Comparison of ENCODE assay signal across 21 cellular contexts in genomic region chr5:146176805-146177204, GRCh38. TPM values are rescaled to one million over a fixed set of nuclear protein-coding genes. Genes with fewer than 3 reads are reported as not detected.
DNase-seq lines count a peak whose midpoint lies in the region; ATAC-seq, FAIRE-seq and TF ChIP-seq lines count a peak whose summit lies in the region.
"Had no signal": no experiment of that assay in that cellular context is flagged by ENCODE, and none has a peak within 500 bp of the region (broad histone marks: within the 10 kb centered on the region; RNA-seq: fewer than 3 reads in every experiment).

No MANE protein-coding gene starts in this region.

- H3K27ac ChIP-seq in K562 (ENCODE audit: extremely low read depth, low read depth, low read length), result no peak overlapping the region
- H3K27ac ChIP-seq: A549, GM23248 had no signal

- no TSS peak for BruUV-seq in K562 (replicated peaks; lab: Mats Ljungman, UMichigan)

- in situ Hi-C loops in K562 (cut with MboI), result no loop called here

- POLR2A ChIA-PET in K562 (lab: Yijun Ruan, JAX), result no interaction called here

- H3K9ac ChIP-seq in Loucy (ENCODE audit: low read depth, low read length, poor library complexity, severe bottlenecking) (no peak overlapping the region), K562 (ENCODE audit: insufficient read depth in 1 of 2, low read depth in 2 of 2, low read length in 2 of 2) (no peak overlapping the region)
- H3K9ac ChIP-seq: GM23248 had no signal

- TF ChIP-seq POLR2A in K562 (conservative IDR thresholded peaks at IDR 0.05), result no peak

- H3K4me3 ChIP-seq in Loucy (ENCODE audit: low read length, poor library complexity, severe bottlenecking) (no peak overlapping the region), K562 (no peak overlapping the region)
- H3K4me3 ChIP-seq: A549, GM23248 had no signal

- H2AFZ ChIP-seq in Loucy (ENCODE audit: low read length) (no peak overlapping the region), K562 (ENCODE audit: low read depth, low read length) (no peak overlapping the region)
- H2AFZ ChIP-seq: GM23248 had no signal

- DNase-seq in K562 (ENCODE audit: extremely low read depth in 1 of 4, low spot score in 3 of 4) (no peak), frontal cortex (ENCODE audit: low spot score in 2 of 2) (no peak), Ammon's horn (ENCODE audit: low spot score) (no peak)
- DNase-seq in stimulated activated CD4-positive, alpha-beta T cell treated with anti-CD3 and anti-CD28 coated beads, Interleukin-4, amount 100 ng/mL, for 1 hour, result no peak
- DNase-seq: 8988T; ACHN; AML-193; C1 segment of cervical spinal cord; Calu3; CD4-positive, alpha-beta memory T cell; COR-L47; DMS53; DMS79 treated with DMSO at 0.1 percent for 48 hours; GM23248; H7; HCEC 1CT had no signal

- FAIRE-seq in K562 (lab: Jason Lieb, UNC), result no peak
- FAIRE-seq in frontal cortex (lab: Jason Lieb, UNC), result peak; percentile 50
- FAIRE-seq: A549, GM19239, H1 had no signal

- no peaks in the 10 kb centered on the region for H3K9me1 ChIP-seq in K562 (ENCODE audit: control insufficient read depth, insufficient read depth, low read length)

- no peak for ATAC-seq in K562
- ATAC-seq in esophagus mucosa, result no peak
- ATAC-seq: A549 had no signal

- peaks cover 22% of the 10 kb centered on the region for H3K4me1 ChIP-seq in Loucy (ENCODE audit: insufficient read depth, low read length, poor library complexity, severe bottlenecking)
- peaks cover 4 to 9% of the 10 kb centered on the region in 2 experiments; a peak in 3 of 5 replicates for H3K4me1 ChIP-seq in K562 (replicated peaks in 1 of 2; ENCODE audit: control insufficient read depth in 2 of 2, insufficient read depth in 2 of 2, low read length in 2 of 2)

- H3K36me3 ChIP-seq in Loucy (ENCODE audit: insufficient read depth, low read length) (0 out of 2 replicates have a peak, but pooled peaks cover under 1% of the 10 kb centered on the region), K562 (ENCODE audit: control insufficient read depth, insufficient read depth, low read length) (peaks cover 75% of the 10 kb centered on the region)

- H3K9me3 ChIP-seq in Loucy (ENCODE audit: insufficient read depth, low read depth, low read length), result no peaks in the 10 kb centered on the region
- no peaks in the 10 kb centered on the region for H3K9me3 ChIP-seq in K562 (replicated peaks; ENCODE audit: control insufficient read depth, insufficient read depth, low read depth, low read length)
- H3K9me3 ChIP-seq: A549 had no signal

- no peaks in the 10 kb centered on the region for H3K9me2 ChIP-seq in Loucy (replicated peaks; ENCODE audit: low read depth, low read length)

- TF ChIP-seq EP300 in K562 (IDR thresholded peaks at IDR 0.05; ENCODE audit: low read length), result no peak

- 91% methylated on average over 5 of the region's 5 CpGs for WGBS in K562 (ENCODE audit: insufficient coverage, low coverage, missing lambda C conversion rate)

- H3K27me3 ChIP-seq in Loucy (ENCODE audit: insufficient read depth, low read length, poor library complexity, severe bottlenecking) (no peaks in the 10 kb centered on the region), K562 (ENCODE audit: control insufficient read depth in 2 of 2, insufficient read depth in 2 of 2, low read length in 2 of 2) (no peaks in the 10 kb centered on the region)

- TF ChIP-seq CTCF in Loucy (conservative IDR thresholded peaks at IDR 0.05; ENCODE audit: low read length), result no peak
- TF ChIP-seq CTCF in K562 (IDR thresholded peaks at IDR 0.05 in 2 of 3, conservative IDR thresholded peaks at IDR 0.05 in 1 of 3; ENCODE audit: insufficient read depth in 2 of 3, low read depth in 1 of 3, low read length in 3 of 3), result no peak

- H4K20me1 ChIP-seq in Loucy (ENCODE audit: insufficient read depth, low read length, poor library complexity, severe bottlenecking) (peaks cover 7% of the 10 kb centered on the region), K562 (replicated peaks; ENCODE audit: control insufficient read depth, insufficient read depth, low read length) (no peaks in the 10 kb centered on the region)

- no peak for TF ChIP-seq RAD21 in K562 (CRISPR knock-in tag; conservative IDR thresholded peaks at IDR 0.05 in 1 of 2, IDR thresholded peaks at IDR 0.05 in 1 of 2)

- intact Hi-C loops in K562 (cut with micrococcal nuclease), result loop anchor here (10.0 kb wide), 1 partner anchor 48 kb away; no protein-coding TSS in a partner anchor

- H3F3A ChIP-seq in Loucy (ENCODE audit: low read depth), result no peaks in the 10 kb centered on the region

- CTCF ChIA-PET in K562 (lab: Yijun Ruan, JAX; ENCODE audit: low intra/inter-chr PET ratio), result no interaction called here

- peaks cover 46% of the 10 kb centered on the region for H3K79me2 ChIP-seq in Loucy (ENCODE audit: insufficient read depth, low read length)
- H3K79me2 ChIP-seq in K562 (ENCODE audit: control insufficient read depth, insufficient read depth, low read length), result peaks cover 78% of the 10 kb centered on the region

- H3K4me2 ChIP-seq in Loucy (ENCODE audit: low read depth, low read length, poor library complexity, severe bottlenecking), result peak overlapping the region; percentile 30
- H3K4me2 ChIP-seq in K562 (ENCODE audit: insufficient read depth, low read length), result no peak overlapping the region
- H3K4me2 ChIP-seq: A549 had no signal

RNA-seq across cellular contexts. Expression of gene LARS1, which starts 5.6 kb away (rescaled TPM):
- 168 and 624 TPM in 2 replicates for total RNA-seq in K562 (2011; cell fraction: chromatin; rRNA removed; ENCODE audit: low replicate concordance)
- 53.9 and 70.5 TPM in 2 replicates for total RNA-seq in K562 (2011; cell fraction: nucleolus; rRNA removed)
- 141 and 178 TPM in 2 replicates for total RNA-seq in K562 (2011; cell fraction: nucleoplasm; rRNA removed)
- total RNA-seq in K562 (2014; rRNA removed) (122 and 125 TPM in 2 replicates), K562 (2014; rRNA removed; fragmentation: Illumina TruSeq; extraction: Trizol) (216 and 249 TPM in 2 replicates), K562 (2015; rRNA removed; fragmentation: Illumina TruSeq; extraction: Trizol) (149 and 164 TPM in 2 replicates), K562 (2021) (159 and 162 TPM in 2 replicates), frontal cortex (171 TPM), esophagus mucosa (66.0 TPM)
- polyA plus RNA-seq in K562 (2011; rRNA removed) (62.2 and 66.8 TPM in 2 replicates), K562 (2014; fragmentation: Illumina TruSeq; extraction: Trizol) (151 and 187 TPM in 2 replicates), K562 (2014; fragmentation: Nextera tagmentation; extraction: Ambion mirVana) (100 to 1,000 TPM; 132 to 135 TPM), K562 (2014; rRNA removed) (111 and 112 TPM in 2 replicates)
- polyA plus RNA-seq in K562 (2011; cell fraction: cytosol; rRNA removed), result 15.1 and 43.3 TPM in 2 replicates
- polyA plus RNA-seq in K562 (2011; cell fraction: nucleus; rRNA removed), result 63.3 and 92.7 TPM in 2 replicates
- 152 and 158 TPM in 2 replicates for polyA plus RNA-seq in K562 (2012)
- polyA minus RNA-seq in K562 (2011; rRNA and poly(A)+ RNA removed), result 143 and 238 TPM in 2 replicates
- polyA minus RNA-seq in K562 (2011; cell fraction: cytosol; rRNA and poly(A)+ RNA removed), result 66.3 and 108 TPM in 2 replicates
- polyA minus RNA-seq in K562 (2011; cell fraction: nucleus; rRNA and poly(A)+ RNA removed), result 50.4 and 137 TPM in 2 replicates

RNA-seq across cellular contexts. Expression of gene RBM27, which starts 26.6 kb away (rescaled TPM):
- total RNA-seq in K562 (2011; cell fraction: chromatin; rRNA removed; ENCODE audit: low replicate concordance), result 46.2 and 92.1 TPM in 2 replicates
- 28.3 and 32.6 TPM in 2 replicates for total RNA-seq in K562 (2011; cell fraction: nucleolus; rRNA removed)
- total RNA-seq in K562 (2011; cell fraction: nucleoplasm; rRNA removed), result 51.2 and 75.7 TPM in 2 replicates
- total RNA-seq in K562 (2014; rRNA removed) (22.9 and 25.4 TPM in 2 replicates), K562 (2014; rRNA removed; fragmentation: Illumina TruSeq; extraction: Trizol) (42.5 and 48.0 TPM in 2 replicates), K562 (2015; rRNA removed; fragmentation: Illumina TruSeq; extraction: Trizol) (39.7 and 45.4 TPM in 2 replicates), K562 (2021) (24.3 and 29.1 TPM in 2 replicates), frontal cortex (42.0 TPM), esophagus mucosa (7.5 TPM)
- polyA plus RNA-seq in K562 (2011; rRNA removed) (30.9 and 33.4 TPM in 2 replicates), K562 (2014; fragmentation: Illumina TruSeq; extraction: Trizol) (26.4 and 30.4 TPM in 2 replicates), K562 (2014; fragmentation: Nextera tagmentation; extraction: Ambion mirVana) (1 to 10 TPM; 5.3 to 8.3 TPM), K562 (2014; rRNA removed) (16.3 and 16.5 TPM in 2 replicates)
- polyA plus RNA-seq in K562 (2011; cell fraction: cytosol; rRNA removed), result 10.6 and 18.2 TPM in 2 replicates
- polyA plus RNA-seq in K562 (2011; cell fraction: nucleus; rRNA removed), result 21.2 and 31.4 TPM in 2 replicates
- polyA plus RNA-seq in K562 (2012), result 10.2 and 16.1 TPM in 2 replicates
- polyA minus RNA-seq in K562 (2011; rRNA and poly(A)+ RNA removed), result 295 and 310 TPM in 2 replicates
- 93.9 and 101 TPM in 2 replicates for polyA minus RNA-seq in K562 (2011; cell fraction: cytosol; rRNA and poly(A)+ RNA removed)
- polyA minus RNA-seq in K562 (2011; cell fraction: nucleus; rRNA and poly(A)+ RNA removed), result 30.7 and 41.7 TPM in 2 replicates
